Comparison of ENCODE assay signal across 16 cellular contexts in genomic region chr2:152369176-152369860, GRCh38. TPM values are rescaled to one million over a fixed set of nuclear protein-coding genes. Genes with fewer than 3 reads are reported as not detected.
DNase-seq lines count a peak whose midpoint lies in the region; FAIRE-seq and TF ChIP-seq lines count a peak whose summit lies in the region.
"Had no signal": no experiment of that assay in that cellular context is flagged by ENCODE, and none has a peak within 500 bp of the region (broad histone marks: within the 10 kb centered on the region; RNA-seq: fewer than 3 reads in every experiment).

No MANE protein-coding gene starts in this region.

- dilution Hi-C loops in mammary epithelial cell (cut with HindIII; ENCODE audit: low sequenced_read_pairs), result no loop called here

- H3K79me2 ChIP-seq in mammary epithelial cell (ENCODE audit: insufficient read depth, low read length), result peaks cover 96% of the 10 kb centered on the region

- FAIRE-seq in frontal cortex (lab: Jason Lieb, UNC), result no peak
- FAIRE-seq: TTC549 had no signal

- no peak overlapping the region for H2AFZ ChIP-seq in mammary epithelial cell (ENCODE audit: low read depth, low read length)

- no peaks in the 10 kb centered on the region for H3K36me3 ChIP-seq in mammary epithelial cell (ENCODE audit: insufficient read depth, low read length)
- no peaks in the 10 kb centered on the region for H3K36me3 ChIP-seq in mesodermal cell (ENCODE audit: control insufficient read depth, insufficient read depth, low read length)
- H3K36me3 ChIP-seq: ascending aorta, suprapubic skin had no signal

- H3K4me2 ChIP-seq in mammary epithelial cell (ENCODE audit: insufficient read depth, low read depth, low read length), result peak overlapping the region; percentile 19

- WGBS in mammary epithelial cell (ENCODE audit: low coverage, missing lambda C conversion rate), result 91% methylated on average over 5 of the region's 5 CpGs
- 82 to 90% methylated on average over 2 of the region's 5 CpGs for WGBS in mesodermal cell (ENCODE audit: insufficient coverage in 2 of 2), 2 experiments

- H3K27ac ChIP-seq in mammary epithelial cell (ENCODE audit: insufficient read depth, low read depth, low read length) (no peak overlapping the region), mesodermal cell (ENCODE audit: low read depth, low read length, severe bottlenecking) (peak overlapping the region; percentile 29)
- H3K27ac ChIP-seq: ascending aorta, suprapubic skin had no signal

- no peaks in the 10 kb centered on the region for H3K9me3 ChIP-seq in mammary epithelial cell (replicated peaks; ENCODE audit: insufficient read depth, low read length)
- H3K9me3 ChIP-seq in mesodermal cell (ENCODE audit: control insufficient read depth, low read length), result no peaks in the 10 kb centered on the region
- H3K9me3 ChIP-seq: ascending aorta, suprapubic skin had no signal

- no TSS peak for BruUV-seq in mammary epithelial cell (replicated peaks; lab: Mats Ljungman, UMichigan)

- peaks cover 5% of the 10 kb centered on the region for H4K20me1 ChIP-seq in mammary epithelial cell (ENCODE audit: insufficient read depth, low read length)

- H3K4me1 ChIP-seq in mammary epithelial cell (ENCODE audit: insufficient read depth, low read length) (peaks cover 12% of the 10 kb centered on the region), mesodermal cell (ENCODE audit: control insufficient read depth, insufficient read depth, low read length, poor library complexity, severe bottlenecking) (peaks cover 21% of the 10 kb centered on the region)
- H3K4me1 ChIP-seq: suprapubic skin had no signal

- in situ Hi-C loops in ACHN (cut with HindIII; ENCODE audit: low pct_ligation_motif_present, low pct_unique_long_range_greater_than_20kb, low sequenced_read_pairs), result no loop called here
- in situ Hi-C loops in mammary epithelial cell (cut with MboI; ENCODE audit: low sequenced_read_pairs in 2 of 2), result no loop called here

- no peak overlapping the region for H3K9ac ChIP-seq in mammary epithelial cell (ENCODE audit: insufficient read depth, low read length)

- intact Hi-C loops in mammary epithelial cell (cut with micrococcal nuclease), result no loop called here

- TF ChIP-seq CTCF in HFF-Myc (IDR thresholded peaks at IDR 0.05; ENCODE audit: low read depth, low read length, missing control alignments) (no peak), mammary epithelial cell (conservative IDR thresholded peaks at IDR 0.05 in 1 of 2, IDR thresholded peaks at IDR 0.05 in 1 of 2; ENCODE audit: extremely low read depth in 1 of 2, insufficient read depth in 1 of 2, low read depth in 1 of 2, low read length in 2 of 2) (no peak)

- no peak overlapping the region for H3K4me3 ChIP-seq in HFF-Myc (replicated peaks; ENCODE audit: low read depth, low read length)
- no peak overlapping the region for H3K4me3 ChIP-seq in mammary epithelial cell (replicated peaks in 1 of 3; ENCODE audit: insufficient read depth in 1 of 3, low read depth in 2 of 3, low read length in 3 of 3)
- H3K4me3 ChIP-seq in mesodermal cell (ENCODE audit: extremely low read depth, insufficient read depth, low read length, poor library complexity, severe bottlenecking), result no peak overlapping the region
- H3K4me3 ChIP-seq: ascending aorta, suprapubic skin had no signal

- DNase-seq in ACHN (peak; percentile 45), HFF-Myc (ENCODE audit: extremely low read depth, low read depth) (peak; percentile 56), mammary epithelial cell (peak; percentile 59), iPS-NIHi11 (ENCODE audit: low spot score) (no peak), superior temporal gyrus (ENCODE audit: extremely low spot score) (no peak), frontal cortex (ENCODE audit: low spot score in 2 of 2) (no peak)
- no peak for DNase-seq in stimulated activated CD4-positive, alpha-beta T cell treated with anti-CD3 and anti-CD28 coated beads, Interleukin-4, amount 100 ng/mL, for 4 hours
- DNase-seq: GOT3, KBM-7, left cardiac atrium, nucleus accumbens, RPMI8226 had no signal

- no peaks in the 10 kb centered on the region for H3K27me3 ChIP-seq in mammary epithelial cell (ENCODE audit: insufficient read depth, low read length)
- H3K27me3 ChIP-seq: ascending aorta, suprapubic skin had no signal

- CTCF ChIA-PET in mammary epithelial cell (lab: Charles Lee; ENCODE audit: low non-redundant PET), result no interaction called here

RNA-seq across cellular contexts. Expression of gene FMNL2, which starts 34.3 kb away (rescaled TPM):
- 10 to 100 TPM; 26.5 to 62.9 TPM for total RNA-seq in mammary epithelial cell
- 25.0 TPM for polyA plus RNA-seq in mammary epithelial cell
- polyA minus RNA-seq in mammary epithelial cell, result 33.6 TPM
- 37.5 TPM for polyA plus RNA-seq in mesodermal cell (2013, experiment 1 of 2)
- polyA plus RNA-seq in mesodermal cell (2013, experiment 2 of 2), result 33.6 TPM
- total RNA-seq in frontal cortex, result 93.8 TPM

Comparison
In these comparisons a context has a peak if more than half of its experiments do, and no peak if none do; other contexts are left out.
1. DNase-seq: peak in ACHN (single experiment), HFF-Myc (single experiment) and mammary epithelial cell (single experiment); none in iPS-NIHi11 (single experiment), stimulated activated CD4-positive, alpha-beta T cell treated with anti-CD3 and anti-CD28 coated beads, Interleukin-4, amount 100 ng/mL, for 4 hours (0 of 2), superior temporal gyrus (single experiment) and frontal cortex (0 of 2).